ENCODE assay signal across 20 cellular contexts in the genomic region with DNA sequence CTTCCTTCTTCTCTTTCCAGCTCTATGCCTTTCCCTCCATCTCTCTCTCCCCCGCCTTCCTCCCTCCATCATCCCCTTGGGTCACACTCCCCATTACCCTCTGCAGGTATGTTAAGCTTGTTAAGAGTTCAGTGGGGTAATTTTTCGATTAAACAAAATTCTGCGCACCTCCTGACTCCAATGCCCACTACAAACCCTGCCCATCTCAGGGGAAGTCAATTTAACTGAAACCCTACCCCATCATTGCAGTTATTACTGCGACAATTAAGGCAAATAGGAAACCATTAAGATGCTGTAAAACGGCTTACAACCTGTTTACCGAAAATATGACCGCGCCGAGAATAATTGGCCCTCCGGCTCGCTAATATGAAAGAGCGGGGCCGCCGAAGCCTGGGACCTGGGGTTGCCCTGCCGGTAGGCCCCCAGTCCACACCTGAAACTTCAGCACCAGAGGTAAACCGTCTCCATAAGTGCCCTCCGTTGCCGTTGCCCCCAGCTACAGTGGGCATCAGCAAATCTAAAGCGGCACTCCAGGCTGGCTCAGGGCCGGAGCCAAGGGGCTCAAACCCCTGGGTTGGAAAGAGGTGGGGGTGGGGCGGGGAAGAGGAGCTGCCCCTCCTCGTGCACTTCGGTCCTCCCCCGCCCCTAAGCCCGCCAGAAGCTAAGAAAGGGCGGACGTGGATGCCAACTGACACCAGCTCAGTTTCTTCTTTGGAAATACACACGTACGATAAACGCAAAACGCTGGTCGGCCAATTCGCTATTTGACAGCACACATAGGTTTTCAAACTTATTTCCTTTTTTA. TPM values are rescaled to one million over a fixed set of nuclear protein-coding genes. Genes with fewer than 3 reads are reported as not detected.
"Had no signal": no experiment of that assay in that cellular context is flagged by ENCODE, and none has a peak within 500 bp of the region (broad histone marks: within the 10 kb centered on the region; RNA-seq: fewer than 3 reads in every experiment).

No MANE protein-coding gene starts in this region.

- ATAC-seq: body of pancreas; left cardiac atrium; mucosa of descending colon; naive thymus-derived CD8-positive, alpha-beta T cell had no signal

- H3K36me3 ChIP-seq: adrenal gland, sigmoid colon had no signal

- H3K27ac ChIP-seq: adrenal gland, body of pancreas, sigmoid colon had no signal

- H3K4me3 Mint-ChIP-seq: endodermal cell; stimulated activated naive CD8-positive, alpha-beta T cell treated with anti-CD3 and anti-CD28 coated beads, Interleukin-15, Interleukin-2, amounts not matched to agents 100 ng/mL and 50 ng/mL, for 24 hours had no signal

- H3K9me3 Mint-ChIP-seq: endodermal cell; naive thymus-derived CD8-positive, alpha-beta T cell; stimulated activated naive CD8-positive, alpha-beta T cell treated with anti-CD3 and anti-CD28 coated beads, Interleukin-15, Interleukin-2, amounts not matched to agents 100 ng/mL and 50 ng/mL, for 24 hours had no signal

- H3K36me3 Mint-ChIP-seq: naive thymus-derived CD8-positive, alpha-beta T cell had no signal

- H3K9me3 ChIP-seq: adrenal gland, body of pancreas, mucosa of descending colon, sigmoid colon had no signal

- H3K27ac Mint-ChIP-seq: endodermal cell; stimulated activated naive CD8-positive, alpha-beta T cell treated with anti-CD3 and anti-CD28 coated beads, Interleukin-15, Interleukin-2, amounts not matched to agents 100 ng/mL and 50 ng/mL, for 24 hours had no signal

- DNase-seq: activated CD4-positive, alpha-beta T cell treated with anti-CD3 and anti-CD28 coated beads, Interleukin-2, amount 50 U/mL, for 4 hours; activated CD4-positive, CD25-positive, alpha-beta regulatory T cell treated with anti-CD3 and anti-CD28 coated beads, Interleukin-2, amount 50 U/mL, for 72 hours; activated T-cell treated with anti-CD3 and anti-CD28 coated beads, Interleukin-2, amount 50 U/mL, for 48 hours; adrenal gland; body of pancreas; hypothalamus; left cardiac atrium; mucosa of descending colon; naive thymus-derived CD8-positive, alpha-beta T cell; occipital lobe; sigmoid colon; stimulated activated CD4-positive, alpha-beta T cell treated with anti-CD3 and anti-CD28 coated beads, Interleukin-12 subunit alpha, Interleukin-12 subunit beta, amount 100 ng/mL, for 4 hours; stimulated activated CD4-positive, alpha-beta T cell treated with anti-CD3 and anti-CD28 coated beads, Interleukin-2, amount 100 ng/mL, for 48 hours; stimulated activated CD8-positive, alpha-beta memory T cell treated with anti-CD3 and anti-CD28 coated beads, Interleukin-4, amount 100 ng/mL, for 48 hours had no signal

- H3K4me3 ChIP-seq: adrenal gland, body of pancreas, mucosa of descending colon, sigmoid colon had no signal

RNA-seq across cellular contexts. Expression of a gene that starts 4.8 kb away (rescaled TPM):
- total RNA-seq: adrenal gland; left cardiac atrium; lung microvascular endothelial cell; naive thymus-derived CD8-positive, alpha-beta T cell; sigmoid colon; T-helper 2 cell treated with Interferon-gamma antibody and Interleukin-4, amounts not matched to agents 100 ng/mL and 5 ng/mL, for 36 hours; ureter had no signal
- polyA plus RNA-seq: adrenal gland; esophagus; naive thymus-derived CD8-positive, alpha-beta T cell had no signal
